In the genomic region with DNA sequence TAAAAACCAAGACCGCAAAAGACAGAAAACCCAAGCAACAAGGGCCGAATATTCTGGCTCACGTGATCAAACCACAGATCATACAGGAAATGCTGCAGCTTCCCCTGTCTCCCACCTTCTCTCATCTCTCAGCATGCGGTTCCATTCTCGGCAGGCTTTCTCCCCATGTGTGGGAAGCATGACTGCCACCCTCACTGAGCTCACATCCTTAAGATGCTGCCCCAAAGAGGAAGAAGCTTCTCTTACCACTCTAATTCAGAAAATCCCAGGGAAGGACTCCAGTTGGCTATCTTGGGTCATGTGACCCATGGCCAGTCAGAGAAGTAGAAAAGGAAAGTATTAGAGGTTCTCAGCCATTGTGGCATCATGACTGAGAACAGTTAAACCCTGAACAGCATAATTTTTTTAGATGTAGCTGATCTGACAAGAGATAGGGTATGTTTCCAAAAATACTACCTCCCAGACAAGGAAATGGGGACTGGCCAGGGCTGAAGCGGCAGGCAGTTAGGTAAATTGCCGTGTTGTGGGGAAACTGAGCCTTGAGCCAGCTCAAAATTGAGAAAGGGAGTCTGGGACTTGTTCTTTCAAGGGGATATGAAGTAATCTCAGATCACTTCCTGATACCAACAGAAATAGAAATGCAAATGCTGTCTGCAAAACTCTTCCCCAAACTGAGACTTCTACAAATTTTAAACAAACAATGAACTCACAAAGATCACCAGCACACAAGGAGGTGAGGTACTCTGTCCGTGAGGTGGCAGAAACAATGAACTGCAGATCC, we compare ENCODE assay signal across 9 cellular contexts. TPM values are rescaled to one million over a fixed set of nuclear protein-coding genes. Genes with fewer than 3 reads are reported as not detected.
A peak's percentile ranks its signal among the peaks of the same experiment; 100 is the strongest.
DNase-seq lines count a peak whose midpoint lies in the region; ATAC-seq and TF ChIP-seq lines count a peak whose summit lies in the region.
"Had no signal": no experiment of that assay in that cellular context is flagged by ENCODE, and none has a peak within 500 bp of the region (broad histone marks: within the 10 kb centered on the region; RNA-seq: fewer than 3 reads in every experiment).

No MANE protein-coding gene starts in this region.

- peak; percentile 79 for DNase-seq in activated gamma-delta T cell treated with Interleukin-2 at 50 U/mL for 16 hours
- DNase-seq in activated gamma-delta T cell (lab: John Stamatoyannopoulos, UW) = no peak
- DNase-seq in activated CD8-positive, alpha-beta T cell treated with anti-CD3 and anti-CD28 coated beads for 36 hours = peak; percentile 79
- peak; percentile 39 to 45 for DNase-seq in memory B cell (ENCODE audit: low spot score in 2 of 2)
- peak; percentile 52 to 82 for DNase-seq in stimulated activated naive CD8-positive, alpha-beta T cell treated with anti-CD3 and anti-CD28 coated beads, Interleukin-15, amount 100 ng/mL, for 72 hours
- no peak for DNase-seq in NCI-H510A treated with DMSO at 0.1 percent for 48 hours (lab: John Stamatoyannopoulos, UW)

- POLR2A ChIA-PET in activated CD8-positive, alpha-beta T cell treated with anti-CD3 and anti-CD28 coated beads for 36 hours (lab: Charles Lee) = interaction anchor here (0.7 to 1.6 kb wide), 6 partner anchors 13 to 209 kb away, joined by 3 to 6 read pairs (median 4); partner anchors contain the start of genes HMGA1, NUDT3 and SMIM29

- CTCF ChIA-PET in activated CD8-positive, alpha-beta T cell treated with anti-CD3 and anti-CD28 coated beads for 36 hours (lab: Charles Lee) = interaction anchor here (0.8 to 3.3 kb wide), 10 partner anchors 13 to 232 kb away, joined by 3 to 24 read pairs (median 3); no protein-coding TSS in a partner anchor

- H3K27ac Mint-ChIP-seq in activated CD8-positive, alpha-beta T cell treated with anti-CD3 and anti-CD28 coated beads for 36 hours = peak overlapping the region; percentile 96
- peak overlapping the region; percentile 90 for H3K27ac Mint-ChIP-seq in memory B cell
- peak overlapping the region; percentile 72 to 94 for H3K27ac Mint-ChIP-seq in stimulated activated naive CD8-positive, alpha-beta T cell treated with anti-CD3 and anti-CD28 coated beads, Interleukin-15, amount 100 ng/mL, for 72 hours

- H3K4me1 Mint-ChIP-seq in activated CD8-positive, alpha-beta T cell treated with anti-CD3 and anti-CD28 coated beads for 36 hours (ENCODE audit: low read depth) = peaks cover 25% of the 10 kb centered on the region
- peaks cover 21% of the 10 kb centered on the region for H3K4me1 Mint-ChIP-seq in memory B cell
- H3K4me1 Mint-ChIP-seq in stimulated activated naive CD8-positive, alpha-beta T cell treated with anti-CD3 and anti-CD28 coated beads, Interleukin-15, amount 100 ng/mL, for 72 hours = peaks cover 37% of the 10 kb centered on the region

- intact Hi-C loops in activated CD8-positive, alpha-beta T cell treated with anti-CD3 and anti-CD28 coated beads for 36 hours (cut with micrococcal nuclease) = no loop called here

- TF ChIP-seq CTCF in activated CD8-positive, alpha-beta T cell treated with anti-CD3 and anti-CD28 coated beads for 36 hours (IDR thresholded peaks at IDR 0.05) = no peak

- peak overlapping the region; percentile 66 for H3K4me3 Mint-ChIP-seq in activated CD8-positive, alpha-beta T cell treated with anti-CD3 and anti-CD28 coated beads for 36 hours
- H3K4me3 Mint-ChIP-seq in memory B cell = peak overlapping the region; percentile 78
- peak overlapping the region; percentile 72 to 81 for H3K4me3 Mint-ChIP-seq in stimulated activated naive CD8-positive, alpha-beta T cell treated with anti-CD3 and anti-CD28 coated beads, Interleukin-15, amount 100 ng/mL, for 72 hours

- H3K9me3 Mint-ChIP-seq in activated CD8-positive, alpha-beta T cell treated with anti-CD3 and anti-CD28 coated beads for 36 hours = peaks cover 11% of the 10 kb centered on the region
- peaks cover 2% of the 10 kb centered on the region for H3K9me3 Mint-ChIP-seq in memory B cell
- H3K9me3 Mint-ChIP-seq in stimulated activated naive CD8-positive, alpha-beta T cell treated with anti-CD3 and anti-CD28 coated beads, Interleukin-15, amount 100 ng/mL, for 72 hours = peaks cover 9 to 16% of the 10 kb centered on the region in 2 donors

- no peaks in the 10 kb centered on the region for H3K27me3 Mint-ChIP-seq in activated CD8-positive, alpha-beta T cell treated with anti-CD3 and anti-CD28 coated beads for 36 hours
- H3K27me3 Mint-ChIP-seq in memory B cell = no peaks in the 10 kb centered on the region
- H3K27me3 Mint-ChIP-seq in stimulated activated naive CD8-positive, alpha-beta T cell treated with anti-CD3 and anti-CD28 coated beads, Interleukin-15, amount 100 ng/mL, for 72 hours = no peaks in the 10 kb centered on the region

- H3K36me3 Mint-ChIP-seq in activated CD8-positive, alpha-beta T cell treated with anti-CD3 and anti-CD28 coated beads for 36 hours (ENCODE audit: low read depth) = peaks cover 8% of the 10 kb centered on the region
- peaks cover 2% of the 10 kb centered on the region for H3K36me3 Mint-ChIP-seq in memory B cell

- ATAC-seq in activated CD8-positive, alpha-beta T cell treated with anti-CD3 and anti-CD28 coated beads for 36 hours = peak; percentile 94
- ATAC-seq in memory B cell (ENCODE audit: low read depth) (peak; percentile 81), HG03196 (IDR thresholded peaks at IDR 0.05; ENCODE audit: unreplicated experiment) (no peak), GM21825 (IDR thresholded peaks at IDR 0.05; ENCODE audit: unreplicated experiment) (no peak)
- peak; percentile 95 for ATAC-seq in stimulated activated naive CD8-positive, alpha-beta T cell treated with anti-CD3 and anti-CD28 coated beads, Interleukin-15, amount 100 ng/mL, for 72 hours
- ATAC-seq: A549 had no signal

RNA-seq across cellular contexts. Expression of gene GRM4, which starts 37.1 kb away (rescaled TPM):
- total RNA-seq in activated CD8-positive, alpha-beta T cell treated with anti-CD3 and anti-CD28 coated beads for 36 hours = under 1 TPM; 0.11 to 0.14 TPM

RNA-seq across cellular contexts. Expression of gene HMGA1, which starts 53.7 kb away (rescaled TPM):
- total RNA-seq in activated CD8-positive, alpha-beta T cell treated with anti-CD3 and anti-CD28 coated beads for 36 hours = 100 to 1,000 TPM; 683 to 709 TPM

Comparison
In these comparisons a context has a peak if more than half of its experiments do, and no peak if none do; other contexts are left out.
1. DNase-seq: peak in activated gamma-delta T cell treated with Interleukin-2 at 50 U/mL for 16 hours (single experiment), activated CD8-positive, alpha-beta T cell treated with anti-CD3 and anti-CD28 coated beads for 36 hours (single experiment), memory B cell (2 of 2) and stimulated activated naive CD8-positive, alpha-beta T cell treated with anti-CD3 and anti-CD28 coated beads, Interleukin-15, amount 100 ng/mL, for 72 hours (2 of 2); none in activated gamma-delta T cell (single experiment) and NCI-H510A treated with DMSO at 0.1 percent for 48 hours (single experiment).
2. ATAC-seq: peak in activated CD8-positive, alpha-beta T cell treated with anti-CD3 and anti-CD28 coated beads for 36 hours (single experiment), memory B cell (single experiment) and stimulated activated naive CD8-positive, alpha-beta T cell treated with anti-CD3 and anti-CD28 coated beads, Interleukin-15, amount 100 ng/mL, for 72 hours (single experiment); none in HG03196 (single experiment) and GM21825 (single experiment).
3. Peak in every context shown above with its lines, with median percentiles within 50 percentile points of each other: H3K27ac Mint-ChIP-seq and H3K4me3 Mint-ChIP-seq.